Comparison of ENCODE assay signal across 39 cellular contexts in the genomic region with DNA sequence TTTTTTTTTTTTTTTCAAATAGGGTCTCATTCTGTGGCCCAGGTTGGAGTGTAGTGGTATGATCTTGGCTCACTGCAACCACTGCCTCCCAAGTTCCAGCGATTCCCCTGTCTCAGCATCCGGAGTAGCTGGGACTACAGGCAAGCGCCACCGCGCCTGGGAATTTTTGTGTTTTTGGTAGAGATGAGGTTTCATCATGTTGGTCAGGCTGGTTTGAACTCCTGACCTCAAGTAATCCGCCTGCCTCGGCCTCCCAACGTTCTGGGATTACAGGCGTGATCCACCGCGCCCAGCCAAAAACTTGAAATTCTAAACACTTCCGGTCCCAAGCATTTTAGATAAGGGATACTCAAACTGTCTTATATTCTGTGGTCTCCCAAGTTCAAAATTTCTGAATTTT.
"Had no signal": no experiment of that assay in that cellular context is flagged by ENCODE, and none has a peak within 500 bp of the region (broad histone marks: within the 10 kb centered on the region; RNA-seq: fewer than 3 reads in every experiment).

No MANE protein-coding gene starts in this region.

- H3K36me3 ChIP-seq: adrenal gland, ascending aorta, brain microvascular endothelial cell, breast epithelium, cardiac muscle cell had no signal

- H3K4me3 Mint-ChIP-seq: activated naive CD4-positive, alpha-beta T cell treated with anti-CD3 and anti-CD28 coated beads for 36 hours; activated naive CD4-positive, alpha-beta T cell treated with anti-CD3 and anti-CD28 coated beads, Interleukin-2, amount 10 ng/mL, durations not matched to agents 7 days and 5 days; activated naive CD4-positive, alpha-beta T cell treated with anti-CD3 and anti-CD28 coated beads, Interleukin-2, amount 50 U/mL, for 24 hours; activated naive CD8-positive, alpha-beta T cell; activated naive CD8-positive, alpha-beta T cell treated with anti-CD3 and anti-CD28 coated beads for 36 hours; activated naive CD8-positive, alpha-beta T cell treated with anti-CD3 and anti-CD28 coated beads, Interleukin-2, amount 10 ng/mL, durations not matched to agents 7 days and 5 days; activated naive CD8-positive, alpha-beta T cell treated with anti-CD3 and anti-CD28 coated beads, Interleukin-2, amount 50 U/mL, for 24 hours; activated T-cell treated with anti-CD3 and anti-CD28 coated beads, Interleukin-2, amount 50 U/mL, for 24 hours; activated T-cell treated with anti-CD3 and anti-CD28 coated beads, Interleukin-2, amount 50 U/mL, for 4 hours; activated T-cell treated with anti-CD3 and anti-CD28 coated beads, Interleukin-2, amount 50 U/mL, for 72 hours; activated T-helper 1 cell treated with anti-CD3 and anti-CD28 coated beads, Interleukin-12 subunit alpha, Interleukin-12 subunit beta, Interleukin-2, Interleukin-4 antibody, amounts not matched to agents 30 ng/mL and 10 ng/mL and 1 ng/mL, durations not matched to agents 14 hours and 24 hours and 36 hours; activated T-helper 17 cell treated with anti-CD3 and anti-CD28 coated beads, Interleukin-2, amount 50 U/mL, for 72 hours; brain; central memory CD8-positive, alpha-beta T cell had no signal

- H3K9me3 Mint-ChIP-seq: activated naive CD4-positive, alpha-beta T cell treated with anti-CD3 and anti-CD28 coated beads, Interleukin-2, amount 50 U/mL, for 24 hours; activated naive CD4-positive, alpha-beta T cell treated with anti-CD3 and anti-CD28 coated beads, Interleukin-2, amount 50 U/mL, for 72 hours; activated naive CD8-positive, alpha-beta T cell treated with anti-CD3 and anti-CD28 coated beads for 36 hours; activated naive CD8-positive, alpha-beta T cell treated with anti-CD3 and anti-CD28 coated beads, Interleukin-2, amount 10 ng/mL, durations not matched to agents 7 days and 5 days; activated naive CD8-positive, alpha-beta T cell treated with anti-CD3 and anti-CD28 coated beads, Interleukin-2, amount 50 U/mL, for 24 hours; activated T-cell treated with anti-CD3 and anti-CD28 coated beads, Interleukin-2, amount 50 U/mL, for 24 hours; activated T-helper 1 cell treated with anti-CD3 and anti-CD28 coated beads, Interleukin-12 subunit alpha, Interleukin-12 subunit beta, Interleukin-2, Interleukin-4 antibody, amounts not matched to agents 30 ng/mL and 10 ng/mL and 1 ng/mL, durations not matched to agents 14 hours and 24 hours and 36 hours; activated T-helper 2 cell treated with anti-CD3 and anti-CD28 coated beads, Interferon-gamma antibody, Interleukin-2, Interleukin-4, amounts not matched to agents 10 μg/mL and 5 μg/mL and 100 μg/mL, durations not matched to agents 14 hours and 24 hours and 36 hours; brain had no signal

- DNase-seq: activated effector memory CD4-positive, alpha-beta T cell treated with anti-CD3 and anti-CD28 coated beads, Interleukin-2, amount 50 U/mL, for 16 hours; activated effector memory CD4-positive, alpha-beta T cell treated with Interleukin-2 at 50 U/mL for 16 hours; activated gamma-delta T cell; activated gamma-delta T cell treated with Interleukin-2 at 50 U/mL for 16 hours; activated naive CD4-positive, alpha-beta T cell; activated naive CD4-positive, alpha-beta T cell treated with anti-CD3 and anti-CD28 coated beads for 36 hours; activated naive CD4-positive, alpha-beta T cell treated with anti-CD3 and anti-CD28 coated beads, Interleukin-2, amount 10 ng/mL, durations not matched to agents 7 days and 5 days; activated naive CD4-positive, alpha-beta T cell treated with anti-CD3 and anti-CD28 coated beads, Interleukin-2, amount 50 U/mL, for 16 hours; activated naive CD4-positive, alpha-beta T cell treated with Interleukin-2 at 50 U/mL for 16 hours; activated naive CD8-positive, alpha-beta T cell treated with anti-CD3 and anti-CD28 coated beads for 36 hours; activated naive CD8-positive, alpha-beta T cell treated with anti-CD3 and anti-CD28 coated beads, Interleukin-2, amount 10 ng/mL, durations not matched to agents 7 days and 5 days; activated naive CD8-positive, alpha-beta T cell treated with anti-CD3 and anti-CD28 coated beads, Interleukin-2, amount 50 U/mL, for 24 hours; activated T-cell treated with anti-CD3 and anti-CD28 coated beads, Interleukin-2, amount 50 U/mL, for 1 hour; activated T-cell treated with anti-CD3 and anti-CD28 coated beads, Interleukin-2, amount 50 U/mL, for 24 hours; activated T-cell treated with anti-CD3 and anti-CD28 coated beads, Interleukin-2, amount 50 U/mL, for 4 hours; activated T-cell treated with anti-CD3 and anti-CD28 coated beads, Interleukin-2, amount 50 U/mL, for 48 hours; activated T-cell treated with anti-CD3 and anti-CD28 coated beads, Interleukin-2, amount 50 U/mL, for 72 hours; adrenal gland; amniotic stem cell; amygdala; anterior cingulate cortex; body of pancreas; brain microvascular endothelial cell; caudate nucleus; central memory CD4-positive, alpha-beta T cell; cerebellar nuclear complex had no signal

- H3K4me3 ChIP-seq: adrenal gland, ascending aorta, body of pancreas, breast epithelium, cardiac muscle cell had no signal

- H3K27me3 ChIP-seq: adrenal gland, ascending aorta, body of pancreas, brain microvascular endothelial cell, breast epithelium, cardiac muscle cell had no signal

- H3K27ac Mint-ChIP-seq: activated naive CD4-positive, alpha-beta T cell treated with anti-CD3 and anti-CD28 coated beads for 36 hours; activated naive CD4-positive, alpha-beta T cell treated with anti-CD3 and anti-CD28 coated beads, Interleukin-2, amount 10 ng/mL, durations not matched to agents 7 days and 5 days; activated naive CD4-positive, alpha-beta T cell treated with anti-CD3 and anti-CD28 coated beads, Interleukin-2, amount 50 U/mL, for 24 hours; activated naive CD4-positive, alpha-beta T cell treated with anti-CD3 and anti-CD28 coated beads, Interleukin-2, amount 50 U/mL, for 72 hours; activated naive CD8-positive, alpha-beta T cell; activated naive CD8-positive, alpha-beta T cell treated with anti-CD3 and anti-CD28 coated beads for 36 hours; activated naive CD8-positive, alpha-beta T cell treated with anti-CD3 and anti-CD28 coated beads, Interleukin-2, amount 10 ng/mL, durations not matched to agents 7 days and 5 days; activated naive CD8-positive, alpha-beta T cell treated with anti-CD3 and anti-CD28 coated beads, Interleukin-2, amount 50 U/mL, for 24 hours; activated T-cell treated with anti-CD3 and anti-CD28 coated beads, Interleukin-2, amount 50 U/mL, for 24 hours; activated T-cell treated with anti-CD3 and anti-CD28 coated beads, Interleukin-2, amount 50 U/mL, for 72 hours; activated T-helper 1 cell treated with anti-CD3 and anti-CD28 coated beads, Interleukin-12 subunit alpha, Interleukin-12 subunit beta, Interleukin-2, Interleukin-4 antibody, amounts not matched to agents 30 ng/mL and 10 ng/mL and 1 ng/mL, durations not matched to agents 14 hours and 24 hours and 36 hours; activated T-helper 17 cell treated with anti-CD3 and anti-CD28 coated beads, Interleukin-2, amount 50 U/mL, for 72 hours; activated T-helper 2 cell treated with anti-CD3 and anti-CD28 coated beads, Interferon-gamma antibody, Interleukin-2, Interleukin-4, amounts not matched to agents 10 μg/mL and 5 μg/mL and 100 μg/mL, durations not matched to agents 14 hours and 24 hours and 36 hours; brain had no signal

- H3K27ac ChIP-seq: adrenal gland, ascending aorta, body of pancreas, brain microvascular endothelial cell, breast epithelium, cardiac muscle cell had no signal

- H3K9me3 ChIP-seq: adrenal gland, ascending aorta, body of pancreas, breast epithelium had no signal

- H3K36me3 Mint-ChIP-seq: activated naive CD4-positive, alpha-beta T cell treated with anti-CD3 and anti-CD28 coated beads, Interleukin-2, amount 10 ng/mL, durations not matched to agents 7 days and 5 days; activated naive CD4-positive, alpha-beta T cell treated with anti-CD3 and anti-CD28 coated beads, Interleukin-2, amount 50 U/mL, for 24 hours; activated naive CD4-positive, alpha-beta T cell treated with anti-CD3 and anti-CD28 coated beads, Interleukin-2, amount 50 U/mL, for 72 hours; activated naive CD8-positive, alpha-beta T cell; activated naive CD8-positive, alpha-beta T cell treated with anti-CD3 and anti-CD28 coated beads for 36 hours; activated naive CD8-positive, alpha-beta T cell treated with anti-CD3 and anti-CD28 coated beads, Interleukin-2, amount 10 ng/mL, durations not matched to agents 7 days and 5 days; brain had no signal

- FAIRE-seq: astrocyte, bronchial epithelial cell had no signal

- H3K4me1 Mint-ChIP-seq: activated naive CD4-positive, alpha-beta T cell treated with anti-CD3 and anti-CD28 coated beads, Interleukin-2, amount 10 ng/mL, durations not matched to agents 7 days and 5 days; activated naive CD4-positive, alpha-beta T cell treated with anti-CD3 and anti-CD28 coated beads, Interleukin-2, amount 50 U/mL, for 24 hours; activated naive CD8-positive, alpha-beta T cell treated with anti-CD3 and anti-CD28 coated beads for 36 hours; activated naive CD8-positive, alpha-beta T cell treated with anti-CD3 and anti-CD28 coated beads, Interleukin-2, amount 10 ng/mL, durations not matched to agents 7 days and 5 days; activated naive CD8-positive, alpha-beta T cell treated with anti-CD3 and anti-CD28 coated beads, Interleukin-2, amount 50 U/mL, for 24 hours; activated T-helper 17 cell treated with anti-CD3 and anti-CD28 coated beads, Interleukin-2, amount 50 U/mL, for 72 hours; central memory CD8-positive, alpha-beta T cell had no signal

- ATAC-seq: activated naive CD4-positive, alpha-beta T cell treated with anti-CD3 and anti-CD28 coated beads, Interleukin-2, amount 50 U/mL, for 72 hours; activated naive CD8-positive, alpha-beta T cell treated with anti-CD3 and anti-CD28 coated beads, Interleukin-2, amount 50 U/mL, for 24 hours; activated T-cell treated with anti-CD3 and anti-CD28 coated beads, Interleukin-2, amount 50 U/mL, for 4 hours; activated T-cell treated with anti-CD3 and anti-CD28 coated beads, Interleukin-2, amount 50 U/mL, for 72 hours; activated T-helper 17 cell treated with anti-CD3 and anti-CD28 coated beads, Interleukin-2, amount 50 U/mL, for 72 hours; body of pancreas had no signal

- H3K27me3 Mint-ChIP-seq: activated naive CD4-positive, alpha-beta T cell treated with anti-CD3 and anti-CD28 coated beads, Interleukin-2, amount 10 ng/mL, durations not matched to agents 7 days and 5 days; activated naive CD4-positive, alpha-beta T cell treated with anti-CD3 and anti-CD28 coated beads, Interleukin-2, amount 50 U/mL, for 24 hours; activated naive CD8-positive, alpha-beta T cell; activated naive CD8-positive, alpha-beta T cell treated with anti-CD3 and anti-CD28 coated beads for 36 hours; activated naive CD8-positive, alpha-beta T cell treated with anti-CD3 and anti-CD28 coated beads, Interleukin-2, amount 10 ng/mL, durations not matched to agents 7 days and 5 days; activated naive CD8-positive, alpha-beta T cell treated with anti-CD3 and anti-CD28 coated beads, Interleukin-2, amount 50 U/mL, for 24 hours; activated T-cell treated with anti-CD3 and anti-CD28 coated beads, Interleukin-2, amount 50 U/mL, for 24 hours; activated T-helper 17 cell treated with anti-CD3 and anti-CD28 coated beads, Interleukin-2, amount 50 U/mL, for 72 hours; brain; central memory CD8-positive, alpha-beta T cell had no signal

- H3K4me1 ChIP-seq: adrenal gland, ascending aorta, body of pancreas, breast epithelium had no signal
